14 cellular contexts compared by ENCODE assay signal in genomic region chr14:75562048-75562447, GRCh38. TPM values are rescaled to one million over a fixed set of nuclear protein-coding genes. Genes with fewer than 3 reads are reported as not detected.
A peak's percentile ranks its signal among the peaks of the same experiment; 100 is the strongest.
DNase-seq lines count a peak whose midpoint lies in the region; ATAC-seq lines count a peak whose summit lies in the region.
"Had no signal": no experiment of that assay in that cellular context is flagged by ENCODE, and none has a peak within 500 bp of the region (broad histone marks: within the 10 kb centered on the region; RNA-seq: fewer than 3 reads in every experiment).

No MANE protein-coding gene starts in this region.

- H4K8ac ChIP-seq in trophoblast cell (ENCODE audit: low read depth, low read length) = no peak overlapping the region

- H3K27ac Mint-ChIP-seq in activated T-cell treated with anti-CD3 and anti-CD28 coated beads, Interleukin-2, amount 50 U/mL, for 24 hours = peak overlapping the region; percentile 99
- peak overlapping the region; percentile 71 for H3K27ac Mint-ChIP-seq in stimulated activated memory B cell treated with anti-CD40 and anti-IgM and Interleukin-4, amounts not matched to agents 10 μg/mL and 1 μg/mL and 100 μg/mL, for 72 hours
- H3K27ac Mint-ChIP-seq: H9 had no signal

- no peak overlapping the region for H2AK5ac ChIP-seq in trophoblast cell (ENCODE audit: low read length)

- H3K27me3 Mint-ChIP-seq in activated T-cell treated with anti-CD3 and anti-CD28 coated beads, Interleukin-2, amount 50 U/mL, for 24 hours = no peaks in the 10 kb centered on the region
- H3K27me3 Mint-ChIP-seq in stimulated activated memory B cell treated with anti-CD40 and anti-IgM and Interleukin-4, amounts not matched to agents 10 μg/mL and 1 μg/mL and 100 μg/mL, for 72 hours = no peaks in the 10 kb centered on the region

- peak; percentile 70 for DNase-seq in activated T-cell treated with anti-CD3 and anti-CD28 coated beads for 24 hours (ENCODE audit: low read depth)
- no peak for DNase-seq in activated T-cell treated with anti-CD3 and anti-CD28 coated beads, Interleukin-2, amount 50 U/mL, for 1 hour
- DNase-seq in activated T-cell treated with anti-CD3 and anti-CD28 coated beads, Interleukin-2, amount 50 U/mL, for 24 hours = peak; percentile 75
- no peak for DNase-seq in trophoblast cell
- DNase-seq in OCI-M1 (lab: John Stamatoyannopoulos, UW) = no peak
- no peak for DNase-seq in nucleus accumbens (lab: John Stamatoyannopoulos, UW)
- DNase-seq in COR-L47 (lab: John Stamatoyannopoulos, UW) = no peak
- DNase-seq: ACHN, activated gamma-delta T cell treated with Interleukin-2 at 50 U/mL for 16 hours, H9, NCI-H146, upper lobe of right lung had no signal

- H2BK120ac ChIP-seq in trophoblast cell (ENCODE audit: insufficient read depth, low read length, poor library complexity) = no peak overlapping the region

- no peak overlapping the region for H3K18ac ChIP-seq in trophoblast cell (ENCODE audit: low read length)

- H3K14ac ChIP-seq in trophoblast cell (ENCODE audit: low read length) = no peak overlapping the region

- peak; percentile 87 for ATAC-seq in stimulated activated memory B cell treated with anti-CD40 and anti-IgM and Interleukin-4, amounts not matched to agents 10 μg/mL and 1 μg/mL and 100 μg/mL, for 72 hours
- ATAC-seq: esophagus mucosa, upper lobe of right lung had no signal

- H2BK12ac ChIP-seq in trophoblast cell (ENCODE audit: low read length) = peak overlapping the region; percentile 46

- peaks cover 4 to 7% of the 10 kb centered on the region in 2 experiments for H3K4me1 ChIP-seq in trophoblast cell (ENCODE audit: control insufficient read depth in 1 of 2, insufficient read depth in 2 of 2, low read length in 2 of 2)

- no CpG with 5 or more reads among the region's 7 CpGs for WGBS in trophoblast cell (ENCODE audit: extremely low coverage, insufficient coverage, insufficient read length)

- H3K4ac ChIP-seq in trophoblast cell (ENCODE audit: low read depth, low read length) = no peak overlapping the region

- H3K27me3 ChIP-seq in trophoblast cell (ENCODE audit: insufficient read depth, low read length) = no peaks in the 10 kb centered on the region
- H3K27me3 ChIP-seq: upper lobe of right lung had no signal

- H3K9me3 Mint-ChIP-seq in activated T-cell treated with anti-CD3 and anti-CD28 coated beads, Interleukin-2, amount 50 U/mL, for 24 hours = no peaks in the 10 kb centered on the region
- H3K9me3 Mint-ChIP-seq in stimulated activated memory B cell treated with anti-CD40 and anti-IgM and Interleukin-4, amounts not matched to agents 10 μg/mL and 1 μg/mL and 100 μg/mL, for 72 hours = no peaks in the 10 kb centered on the region

- peaks cover 0 to 2% of the 10 kb centered on the region in 2 experiments for H3K36me3 ChIP-seq in trophoblast cell (ENCODE audit: control insufficient read depth in 1 of 2, insufficient read depth in 2 of 2, low read length in 2 of 2)
- H3K36me3 ChIP-seq: upper lobe of right lung had no signal

- no peak overlapping the region for H3K9ac ChIP-seq in trophoblast cell (ENCODE audit: low read length)

- H3K79me1 ChIP-seq in trophoblast cell (ENCODE audit: low read length) = peaks cover 2% of the 10 kb centered on the region

- H3K23ac ChIP-seq in trophoblast cell (ENCODE audit: low read length) = no peak overlapping the region

- H3K4me2 ChIP-seq in trophoblast cell (ENCODE audit: low read length) = no peak overlapping the region

- H3K4me3 ChIP-seq in trophoblast cell (ENCODE audit: low read depth, low read length) = no peak overlapping the region
- H3K4me3 ChIP-seq: upper lobe of right lung had no signal

- no peak overlapping the region for H3K27ac ChIP-seq in trophoblast cell (ENCODE audit: low read depth, low read length)
- H3K27ac ChIP-seq: upper lobe of right lung had no signal

- H3K9me3 ChIP-seq in trophoblast cell (ENCODE audit: insufficient read depth, low read depth, low read length) = peaks cover 7% of the 10 kb centered on the region
- H3K9me3 ChIP-seq: upper lobe of right lung had no signal

- no peak overlapping the region for H4K12ac ChIP-seq in trophoblast cell (ENCODE audit: low read depth, low read length)

- H3K79me2 ChIP-seq in trophoblast cell (ENCODE audit: control insufficient read depth, insufficient read depth, low read length, poor library complexity) = no peaks in the 10 kb centered on the region

- peaks cover 88% of the 10 kb centered on the region for H3K4me1 Mint-ChIP-seq in activated T-cell treated with anti-CD3 and anti-CD28 coated beads, Interleukin-2, amount 50 U/mL, for 24 hours (ENCODE audit: low read depth)
- H3K4me1 Mint-ChIP-seq in stimulated activated memory B cell treated with anti-CD40 and anti-IgM and Interleukin-4, amounts not matched to agents 10 μg/mL and 1 μg/mL and 100 μg/mL, for 72 hours = peaks cover 46% of the 10 kb centered on the region

- H3K36me3 Mint-ChIP-seq in activated T-cell treated with anti-CD3 and anti-CD28 coated beads, Interleukin-2, amount 50 U/mL, for 24 hours (ENCODE audit: low read depth) = peaks cover 5% of the 10 kb centered on the region
- peaks cover 4% of the 10 kb centered on the region for H3K36me3 Mint-ChIP-seq in stimulated activated memory B cell treated with anti-CD40 and anti-IgM and Interleukin-4, amounts not matched to agents 10 μg/mL and 1 μg/mL and 100 μg/mL, for 72 hours

- H3K4me3 Mint-ChIP-seq in activated T-cell treated with anti-CD3 and anti-CD28 coated beads, Interleukin-2, amount 50 U/mL, for 24 hours = peak overlapping the region; percentile 33
- H3K4me3 Mint-ChIP-seq in stimulated activated memory B cell treated with anti-CD40 and anti-IgM and Interleukin-4, amounts not matched to agents 10 μg/mL and 1 μg/mL and 100 μg/mL, for 72 hours = no peak overlapping the region
- H3K4me3 Mint-ChIP-seq: H9 had no signal

- H2AFZ ChIP-seq in trophoblast cell (ENCODE audit: insufficient read depth, low read length, poor library complexity) = no peak overlapping the region

- H2BK5ac ChIP-seq in trophoblast cell (ENCODE audit: low read depth, low read length, poor library complexity) = no peak overlapping the region

- no peak overlapping the region for H4K91ac ChIP-seq in trophoblast cell (ENCODE audit: low read depth, low read length)

RNA-seq across cellular contexts. Expression of gene FLVCR2, which starts 16.4 kb away (rescaled TPM):
- polyA plus RNA-seq in trophoblast cell (2013) = 23.1 and 26.4 TPM in 2 replicates

RNA-seq across cellular contexts. Expression of gene BATF, which starts 39.8 kb away (rescaled TPM):
- 1.9 and 2.2 TPM in 2 replicates for polyA plus RNA-seq in trophoblast cell (2013)

Comparison
In these comparisons a context has a peak if more than half of its experiments do, and no peak if none do; other contexts are left out.
1. DNase-seq: peak in activated T-cell treated with anti-CD3 and anti-CD28 coated beads for 24 hours (single experiment) and activated T-cell treated with anti-CD3 and anti-CD28 coated beads, Interleukin-2, amount 50 U/mL, for 24 hours (single experiment); none in activated T-cell treated with anti-CD3 and anti-CD28 coated beads, Interleukin-2, amount 50 U/mL, for 1 hour (single experiment), trophoblast cell (0 of 2), OCI-M1 (single experiment), nucleus accumbens (0 of 56) and COR-L47 (single experiment).